Comparison of ENCODE assay signal across 8 cellular contexts in genomic region chr16:75789237-75789636, GRCh38.
A peak's percentile ranks its signal among the peaks of the same experiment; 100 is the strongest.
DNase-seq lines count a peak whose midpoint lies in the region; ATAC-seq and TF ChIP-seq lines count a peak whose summit lies in the region.

No MANE protein-coding gene starts in this region.

- no peaks in the 10 kb centered on the region for H3K9me2 ChIP-seq in HCT116 (ENCODE audit: insufficient read depth)

- intact Hi-C loops in HCT116 (cut with micrococcal nuclease): loop anchor here (1.0 to 10.0 kb wide), 3 partner anchors 866 to 1382 kb away; no protein-coding TSS in a partner anchor

- ATAC-seq in HCT116 (peak; percentile 77), HG02973 (IDR thresholded peaks at IDR 0.05; ENCODE audit: unreplicated experiment) (no peak)

- no TSS peak for BruUV-seq in HCT116 (replicated peaks; lab: Mats Ljungman, UMichigan)

- no peak overlapping the region for H3K4me3 ChIP-seq in HCT116 (replicated peaks in 1 of 2; ENCODE audit: low read depth in 1 of 2, low read length in 2 of 2)
- H3K4me3 ChIP-seq in fibroblast of villous mesenchyme (ENCODE audit: low read depth, low read length): no peak overlapping the region

- CTCF ChIA-PET in HCT116 (lab: Charles Lee): interaction anchor here (2.2 kb wide), 1 partner anchor 1382 kb away, joined by 12 read pairs; no protein-coding TSS in a partner anchor

- no peak overlapping the region for H3K9ac ChIP-seq in HCT116 (ENCODE audit: low read length)

- DNase-seq in A172 (ENCODE audit: low spot score) (peak; percentile 56), GM03348 (ENCODE audit: low spot score) (peak; percentile 74), HCT116 (ENCODE audit: low read depth, low spot score) (peak; percentile 46), NAMALWA (ENCODE audit: low spot score) (peak; percentile 82), SW480 (ENCODE audit: low spot score) (peak; percentile 50), fibroblast of villous mesenchyme (ENCODE audit: low read depth) (peak; percentile 55), putamen (ENCODE audit: low spot score) (peak; percentile 66)

- H3K27ac ChIP-seq in HCT116 (ENCODE audit: low read depth, low read length): no peak overlapping the region

- TF ChIP-seq CTCF in HCT116 (IDR thresholded peaks at IDR 0.05 in 2 of 3, conservative IDR thresholded peaks at IDR 0.05 in 1 of 3; ENCODE audit: borderline replicate concordance in 1 of 3, insufficient read depth in 1 of 3, low read depth in 2 of 3, low read length in 2 of 3): peak; percentile 57 to 88 (median 72); a peak in 5 of 6 replicates
- TF ChIP-seq CTCF in fibroblast of villous mesenchyme (IDR thresholded peaks at IDR 0.05; ENCODE audit: insufficient read depth, low read depth, low read length): peak; percentile 81

- H3K79me2 ChIP-seq in HCT116 (ENCODE audit: insufficient read depth, low read length): no peaks in the 10 kb centered on the region

- no peaks in the 10 kb centered on the region for H3K4me1 ChIP-seq in HCT116 (ENCODE audit: control insufficient read depth in 1 of 2, insufficient read depth in 2 of 2, low read length in 2 of 2)

- H4K20me1 ChIP-seq in HCT116 (ENCODE audit: insufficient read depth): no peaks in the 10 kb centered on the region; the same call in 1 of the 2 replicates

- peak; percentile 87 for TF ChIP-seq RAD21 in HCT116 (IDR thresholded peaks at IDR 0.05; ENCODE audit: low read depth)

- H3K4me2 ChIP-seq in HCT116 (ENCODE audit: low read length): no peak overlapping the region

- TF ChIP-seq POLR2A in HCT116 (IDR thresholded peaks at IDR 0.05; ENCODE audit: borderline replicate concordance, extremely low read depth, insufficient read depth, insufficient read length): no peak

- POLR2A ChIA-PET in HCT116 (lab: Charles Lee): no interaction called here

- no peak overlapping the region for H2AFZ ChIP-seq in HCT116 (ENCODE audit: low read depth, low read length, poor library complexity, severe bottlenecking)

- peaks cover 5% of the 10 kb centered on the region; the same call in 1 of the 2 replicates for H3K27me3 ChIP-seq in HCT116 (ENCODE audit: insufficient read depth, low read length)

- H3K36me3 ChIP-seq in HCT116 (ENCODE audit: control insufficient read depth in 1 of 2, insufficient read depth in 2 of 2, low read length in 2 of 2): no peaks in the 10 kb centered on the region

- H3K9me3 ChIP-seq in HCT116 (ENCODE audit: control insufficient read depth in 1 of 2, insufficient read depth in 1 of 2, low read depth in 1 of 2, low read length in 2 of 2): no peaks in the 10 kb centered on the region

- RAD21 ChIA-PET in HCT116 (lab: Charles Lee; ENCODE audit: low non-redundant PET in 1 of 2, low total read pairs in 2 of 2, uncharacterized antibody in 2 of 2, unreplicated experiment in 2 of 2): no interaction called here

TF ChIP-seq in HCT116, 20 proteins besides CTCF, POLR2A, EP300 and RAD21:
- TF ChIP-seq CEBPB (IDR thresholded peaks at IDR 0.05; ENCODE audit: low read depth) (peak; percentile 27; the same call in 1 of the 2 replicates), ZBTB33 (IDR thresholded peaks at IDR 0.05; ENCODE audit: extremely low read depth, insufficient replicate concordance, low read length) (no peak)
TF ChIP-seq in HCT116: peak in this region for 1.
